ENCODE assay signal across 15 cellular contexts in the genomic region with DNA sequence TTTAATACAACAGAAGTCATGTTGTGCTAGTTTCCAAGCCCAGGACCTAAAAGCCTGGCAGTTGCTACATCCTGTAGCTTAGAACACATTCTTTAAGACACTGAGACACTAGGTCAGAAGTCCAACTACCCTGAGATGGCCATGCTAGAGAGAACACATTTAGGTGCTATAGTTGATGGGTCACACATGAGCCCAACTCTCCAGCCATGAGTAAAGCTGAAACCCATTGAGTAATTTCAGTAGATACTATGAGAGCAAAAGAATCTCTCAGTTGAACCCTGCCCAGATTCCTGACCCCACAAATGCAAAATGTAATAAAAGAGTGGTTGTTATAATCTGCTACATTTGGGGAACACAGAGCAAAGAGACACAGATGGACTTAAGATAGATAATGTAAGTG.
DNase-seq lines count a peak whose midpoint lies in the region; ATAC-seq and TF ChIP-seq lines count a peak whose summit lies in the region.
"Had no signal": no experiment of that assay in that cellular context is flagged by ENCODE, and none has a peak within 500 bp of the region (broad histone marks: within the 10 kb centered on the region; RNA-seq: fewer than 3 reads in every experiment).

No MANE protein-coding gene starts in this region.

- intact Hi-C loops in left ventricle myocardium superior (cut with micrococcal nuclease) = no loop called here
- intact Hi-C loops in right cardiac atrium (cut with DNase I) = no loop called here

- TF ChIP-seq CTCF in fibroblast of villous mesenchyme (IDR thresholded peaks at IDR 0.05; ENCODE audit: insufficient read depth, low read depth, low read length) = no peak

- H3K4me3 ChIP-seq in fibroblast of villous mesenchyme (ENCODE audit: low read depth, low read length) (no peak overlapping the region), right cardiac atrium (ENCODE audit: low read length) (no peak overlapping the region)
- H3K4me3 ChIP-seq: ovary had no signal

- no peak overlapping the region for H3K27ac ChIP-seq in right cardiac atrium (ENCODE audit: low read length)
- H3K27ac ChIP-seq: ovary had no signal

- H3K9me3 ChIP-seq in right cardiac atrium (ENCODE audit: control insufficient read depth, low read length) = peaks cover 8% of the 10 kb centered on the region
- H3K9me3 ChIP-seq: ovary had no signal

- ATAC-seq in GM18907 (IDR thresholded peaks at IDR 0.05; ENCODE audit: unreplicated experiment) (peak; percentile 98), GM21576 (IDR thresholded peaks at IDR 0.05; ENCODE audit: unreplicated experiment) (peak; percentile 92), HG03060 (IDR thresholded peaks at IDR 0.05; ENCODE audit: low read depth, unreplicated experiment) (peak; percentile 79), left ventricle myocardium superior (no peak), right cardiac atrium (no peak)
- ATAC-seq: CD8-positive, alpha-beta T cell; HCT116 had no signal

- H3K4me1 ChIP-seq in right cardiac atrium (ENCODE audit: control insufficient read depth, insufficient read depth, low read length) = peaks cover 6% of the 10 kb centered on the region

- no peaks in the 10 kb centered on the region for H3K27me3 ChIP-seq in right cardiac atrium (ENCODE audit: control insufficient read depth, insufficient read depth)
- H3K27me3 ChIP-seq: ovary had no signal

- peak; percentile 28 for DNase-seq in fibroblast of villous mesenchyme (ENCODE audit: low read depth)
- DNase-seq in activated naive CD4-positive, alpha-beta T cell treated with anti-CD3 and anti-CD28 coated beads, Interleukin-2, amount 50 U/mL, for 16 hours = no peak
- DNase-seq in D341Med (ENCODE audit: low spot score) = no peak
- no peak for DNase-seq in left ventricle myocardium superior
- DNase-seq in right cardiac atrium = no peak
- DNase-seq: activated CD4-positive, alpha-beta T cell treated with anti-CD3 and anti-CD28 coated beads, Interleukin-2, amount 50 U/mL, for 48 hours; activated effector memory CD4-positive, alpha-beta T cell treated with Interleukin-2 at 50 U/mL for 16 hours; CD8-positive, alpha-beta T cell; NCI-H1417 treated with DMSO at 0.1 percent for 48 hours; ovary; T-helper 9 cell had no signal

Comparison
In these comparisons a context has a peak if more than half of its experiments do, and no peak if none do; other contexts are left out.
1. ATAC-seq: peak in GM18907 (single experiment), GM21576 (single experiment) and HG03060 (single experiment); none in left ventricle myocardium superior (single experiment) and right cardiac atrium (0 of 2).